Comparison of ENCODE assay signal across 14 cellular contexts in genomic region chr4:13539721-13540445, GRCh38. TPM values are rescaled to one million over a fixed set of nuclear protein-coding genes. Genes with fewer than 3 reads are reported as not detected.
A peak's percentile ranks its signal among the peaks of the same experiment; 100 is the strongest.
DNase-seq lines count a peak whose midpoint lies in the region; ATAC-seq and TF ChIP-seq lines count a peak whose summit lies in the region.
"Had no signal": no experiment of that assay in that cellular context is flagged by ENCODE, and none has a peak within 500 bp of the region (broad histone marks: within the 10 kb centered on the region; RNA-seq: fewer than 3 reads in every experiment).

No MANE protein-coding gene starts in this region.

- no peak overlapping the region for H4K8ac ChIP-seq in H9 (replicated peaks; ENCODE audit: insufficient read length, low read depth, low read length)

- no peak overlapping the region for H4K91ac ChIP-seq in H9 (ENCODE audit: insufficient read length, low read depth, low read length)

- peak; percentile 42 for DNase-seq in DMS53 (lab: John Stamatoyannopoulos, UW)
- DNase-seq in DMS53 treated with DMSO at 0.1 percent for 48 hours (lab: John Stamatoyannopoulos, UW; ENCODE audit: unreplicated experiment): no peak
- peak; percentile 44 for DNase-seq in H9
- peak; percentile 64 for DNase-seq in endodermal cell
- no peak for DNase-seq in GOT3 (lab: John Stamatoyannopoulos, UW)
- DNase-seq in C1 segment of cervical spinal cord (lab: John Stamatoyannopoulos, UW): no peak
- DNase-seq: kidney glomerular epithelial cell, NCI-H1694, right cardiac atrium, testis had no signal

- H3K4me1 Mint-ChIP-seq in H9: peaks cover 31 to 49% of the 10 kb centered on the region in 2 experiments
- peaks cover 6% of the 10 kb centered on the region for H3K4me1 Mint-ChIP-seq in endodermal cell

- no peak overlapping the region for H3K14ac ChIP-seq in H9 (ENCODE audit: insufficient read depth, low read length)

- peaks cover 97% of the 10 kb centered on the region for H3K27me3 Mint-ChIP-seq in H9 (ENCODE audit: low read depth)
- H3K27me3 Mint-ChIP-seq in endodermal cell (ENCODE audit: insufficient read depth): peaks cover 92% of the 10 kb centered on the region

- peak overlapping the region; percentile 17 for H3K4me2 ChIP-seq in H9 (ENCODE audit: insufficient read depth, insufficient read length, low read length)

- H3K36me3 ChIP-seq in endodermal cell (ENCODE audit: control insufficient read depth, insufficient read depth, low read length) (no peaks in the 10 kb centered on the region), rectal smooth muscle tissue (ENCODE audit: control insufficient read depth, insufficient read depth, low read length) (no peaks in the 10 kb centered on the region)

- H3K9ac ChIP-seq in H9 (ENCODE audit: extremely low read depth, insufficient read length, low read length) (no peak overlapping the region), endodermal cell (ENCODE audit: extremely low read depth, low read length, poor library complexity, severe bottlenecking) (no peak overlapping the region), rectal smooth muscle tissue (ENCODE audit: low read length) (no peak overlapping the region)

- H2BK120ac ChIP-seq in H9 (ENCODE audit: low read depth, low read length, poor library complexity, severe bottlenecking): no peak overlapping the region

- H3K9me3 Mint-ChIP-seq in H9 (peaks cover 3 to 8% of the 10 kb centered on the region in 2 experiments; a peak in 4 of 5 replicates), endodermal cell (peaks cover 6% of the 10 kb centered on the region)

- no peak overlapping the region for H2BK15ac ChIP-seq in H9 (ENCODE audit: low read depth, low read length)

- H3K23ac ChIP-seq in H9 (ENCODE audit: insufficient read length, low read depth, low read length): no peak overlapping the region

- no peak overlapping the region for H4K5ac ChIP-seq in H9 (ENCODE audit: insufficient read length, low read depth, low read length)

- no peak overlapping the region for H2BK12ac ChIP-seq in H9 (ENCODE audit: insufficient read length, low read depth, low read length)

- H3K4me1 ChIP-seq in H9 (ENCODE audit: insufficient read depth, low read length) (no peaks in the 10 kb centered on the region), endodermal cell (ENCODE audit: control insufficient read depth, insufficient read depth, low read length) (no peaks in the 10 kb centered on the region), rectal smooth muscle tissue (ENCODE audit: control insufficient read depth, insufficient read depth, low read length) (peaks cover 13% of the 10 kb centered on the region)
- H3K4me1 ChIP-seq: foreskin keratinocyte had no signal

- no peak overlapping the region for H3K18ac ChIP-seq in H9 (ENCODE audit: insufficient read length, low read depth, low read length)

- peaks cover 16% of the 10 kb centered on the region for H3K23me2 ChIP-seq in H9 (ENCODE audit: insufficient read length, low read depth, low read length, poor library complexity, severe bottlenecking)

- no peak overlapping the region for H3K27ac ChIP-seq in H9 (ENCODE audit: insufficient read length, low read depth, low read length)
- H3K27ac ChIP-seq in endodermal cell (ENCODE audit: low read depth, low read length): no peak overlapping the region
- peak overlapping the region; percentile 88 for H3K27ac ChIP-seq in rectal smooth muscle tissue (ENCODE audit: low read depth, low read length)
- H3K27ac ChIP-seq: 22Rv1, foreskin keratinocyte, testis had no signal

- H3K9me3 ChIP-seq in H9 (ENCODE audit: control insufficient read depth, low read depth, low read length) (no peaks in the 10 kb centered on the region), endodermal cell (ENCODE audit: control insufficient read depth, low read length) (no peaks in the 10 kb centered on the region)
- H3K9me3 ChIP-seq: testis had no signal

- no peak for ATAC-seq in GM18498 (IDR thresholded peaks at IDR 0.05; ENCODE audit: unreplicated experiment)
- ATAC-seq: foreskin keratinocyte, right cardiac atrium had no signal

- WGBS in H9 (ENCODE audit: extremely low coverage, insufficient read length, low lambda C conversion rate): no CpG with 5 or more reads among the region's 39 CpGs
- 47 to 60% methylated on average over 25 to 39 of the region's 39 CpGs for WGBS in endodermal cell (ENCODE audit: insufficient coverage in 1 of 2, insufficient read length in 1 of 2), 2 experiments

- H4K20me1 ChIP-seq in H9 (ENCODE audit: control insufficient read depth, insufficient read depth, insufficient read length): peaks cover 3% of the 10 kb centered on the region

- no peak overlapping the region for H3K4me3 ChIP-seq in endodermal cell (ENCODE audit: low read length)
- peak overlapping the region; percentile 77 for H3K4me3 ChIP-seq in rectal smooth muscle tissue (ENCODE audit: low read length)
- H3K4me3 ChIP-seq: testis had no signal

- no peaks in the 10 kb centered on the region for H3K79me1 ChIP-seq in H9 (ENCODE audit: insufficient read depth, low read depth, low read length, poor library complexity, severe bottlenecking)

- H3K36me3 Mint-ChIP-seq in H9 (ENCODE audit: insufficient read depth in 1 of 3, low read depth in 3 of 3) (no peaks in the 10 kb centered on the region), endodermal cell (ENCODE audit: low read depth) (no peaks in the 10 kb centered on the region)

- no peak overlapping the region for H3K56ac ChIP-seq in H9 (ENCODE audit: insufficient read length, low read depth, low read length)

- H3K27me3 ChIP-seq in H9 (ENCODE audit: insufficient read depth, low read length) (peaks cover 93% of the 10 kb centered on the region), endodermal cell (ENCODE audit: control insufficient read depth, insufficient read depth, low read length, poor library complexity, severe bottlenecking) (peaks cover 95% of the 10 kb centered on the region), rectal smooth muscle tissue (ENCODE audit: control insufficient read depth, insufficient read depth, low read length) (peaks cover 20% of the 10 kb centered on the region)

- peak overlapping the region in 1 of 2 experiments; percentile 22; a peak in 1 of 5 replicates for H3K4me3 Mint-ChIP-seq in H9
- no peak overlapping the region for H3K4me3 Mint-ChIP-seq in endodermal cell

- H3T11ph ChIP-seq in H9 (ENCODE audit: low read length): no peak overlapping the region

- no peak for TF ChIP-seq CTCF in H9 (conservative IDR thresholded peaks at IDR 0.05)
- TF ChIP-seq CTCF in endodermal cell (conservative IDR thresholded peaks at IDR 0.05): no peak

- H3K27ac Mint-ChIP-seq in H9 (no peak overlapping the region), endodermal cell (no peak overlapping the region)

- no peaks in the 10 kb centered on the region for H3K79me2 ChIP-seq in H9 (ENCODE audit: insufficient read depth, low read length)

- no peak overlapping the region for H2BK20ac ChIP-seq in H9 (ENCODE audit: low read depth, low read length, poor library complexity, severe bottlenecking)

- no peak overlapping the region for H3K4ac ChIP-seq in H9 (ENCODE audit: low read depth, low read length)

- H2BK5ac ChIP-seq in H9 (ENCODE audit: insufficient read length, low read length): no peak overlapping the region

- no peak overlapping the region for H2AFZ ChIP-seq in H9 (ENCODE audit: low read length)

- H2AK5ac ChIP-seq in H9 (ENCODE audit: insufficient read length, low read length): no peak overlapping the region

RNA-seq across cellular contexts. Expression of gene NKX3-2, which starts 4.4 kb away (rescaled TPM):
- total RNA-seq in H9 (2021) (1.9 and 2.3 TPM in 2 replicates), endodermal cell (1 to 10 TPM in 1 of 2 donors, under 1 TPM in 1; 0.11 to 1.5 TPM)
- 2.2 TPM for polyA plus RNA-seq in endodermal cell (2013, experiment 1 of 2)
- polyA plus RNA-seq in endodermal cell (2013, experiment 2 of 2): 2.1 TPM

RNA-seq across cellular contexts. Expression of gene RAB28, which starts 55.7 kb away (rescaled TPM):
- 17.7 and 19.8 TPM in 2 replicates for total RNA-seq in H9 (2021)
- 10 to 100 TPM; 24.6 to 25.7 TPM for total RNA-seq in endodermal cell
- polyA plus RNA-seq in endodermal cell (2013, experiment 1 of 2): 33.4 TPM
- polyA plus RNA-seq in endodermal cell (2013, experiment 2 of 2): 33.6 TPM

Comparison
In these comparisons a context has a peak if more than half of its experiments do, and no peak if none do; other contexts are left out.
1. DNase-seq: peak in DMS53 (single experiment), H9 (single experiment) and endodermal cell (single experiment); none in DMS53 treated with DMSO at 0.1 percent for 48 hours (single experiment), GOT3 (single experiment) and C1 segment of cervical spinal cord (0 of 14).